Comparison of ENCODE assay signal across 17 cellular contexts in genomic region chr9:20782289-20782688, GRCh38.
DNase-seq lines count a peak whose midpoint lies in the region; FAIRE-seq and TF ChIP-seq lines count a peak whose summit lies in the region.
"Had no signal": no experiment of that assay in that cellular context is flagged by ENCODE, and none has a peak within 500 bp of the region (broad histone marks: within the 10 kb centered on the region; RNA-seq: fewer than 3 reads in every experiment).

No MANE protein-coding gene starts in this region.

- FAIRE-seq in H1 (lab: Jason Lieb, UNC) (no peak), small intestine (lab: Jason Lieb, UNC) (no peak)
- FAIRE-seq: GM12891, GM18507 had no signal

- peaks cover 16% of the 10 kb centered on the region for H3K4me1 Mint-ChIP-seq in neural progenitor cell
- H3K4me1 Mint-ChIP-seq: CD4-positive, alpha-beta memory T cell had no signal

- no peak overlapping the region for H3K56ac ChIP-seq in H1 (replicated peaks; ENCODE audit: insufficient read length, low read depth, low read length)

- no peak overlapping the region for H3K27ac ChIP-seq in H1 (ENCODE audit: low read depth, low read length)
- H3K27ac ChIP-seq in neural progenitor cell, result peak overlapping the region; percentile 43
- no peak overlapping the region for H3K27ac ChIP-seq in small intestine (ENCODE audit: low read depth in 1 of 2, low read length in 1 of 2)

- H3K79me1 ChIP-seq in H1 (ENCODE audit: low read depth, low read length), result no peaks in the 10 kb centered on the region

- H3K9me3 ChIP-seq in H1 (ENCODE audit: insufficient read depth in 2 of 2, low read depth in 1 of 2, low read length in 1 of 2), result no peaks in the 10 kb centered on the region
- H3K9me3 ChIP-seq in neural progenitor cell (ENCODE audit: low read depth), result no peaks in the 10 kb centered on the region
- H3K9me3 ChIP-seq in small intestine (ENCODE audit: control insufficient read depth, low read depth), result no peaks in the 10 kb centered on the region

- H3K79me2 ChIP-seq in H1 (ENCODE audit: control insufficient read depth in 1 of 2, insufficient read depth in 2 of 2, low read length in 2 of 2) (no peaks in the 10 kb centered on the region), neural progenitor cell (ENCODE audit: low read depth) (no peaks in the 10 kb centered on the region)

- H4K8ac ChIP-seq in H1 (ENCODE audit: extremely low read depth, insufficient read depth, low read length), result no peak overlapping the region

- no peaks in the 10 kb centered on the region for H4K20me1 ChIP-seq in H1 (replicated peaks in 1 of 2; ENCODE audit: control insufficient read depth in 1 of 2, insufficient read depth in 2 of 2, low read length in 2 of 2)
- H4K20me1 ChIP-seq in neural progenitor cell (ENCODE audit: low read depth), result peaks cover 11% of the 10 kb centered on the region

- H4K91ac ChIP-seq in H1 (replicated peaks; ENCODE audit: insufficient read length, low read length), result no peak overlapping the region

- H3K27me3 ChIP-seq in H7 (ENCODE audit: control insufficient read depth, insufficient read depth, low read length), result no peaks in the 10 kb centered on the region
- H3K27me3 ChIP-seq in H1 (replicated peaks in 1 of 4; ENCODE audit: control insufficient read depth in 3 of 4, extremely low read depth in 1 of 4, insufficient read depth in 3 of 4, low read length in 3 of 4), result no peaks in the 10 kb centered on the region
- H3K27me3 ChIP-seq in neural progenitor cell, result no peaks in the 10 kb centered on the region
- no peaks in the 10 kb centered on the region for H3K27me3 ChIP-seq in small intestine (ENCODE audit: control insufficient read depth in 2 of 2, insufficient read depth in 2 of 2, low read length in 2 of 2)

- no peak overlapping the region for H3K4ac ChIP-seq in H1 (replicated peaks; ENCODE audit: insufficient read length, low read depth, low read length)

- no peak overlapping the region for H3K18ac ChIP-seq in H1 (ENCODE audit: extremely low read depth, low read length)

- peaks cover 0 to 5% (median 3%) of the 10 kb centered on the region in 4 experiments; a peak in 5 of 7 replicates for H3K4me1 ChIP-seq in H1 (replicated peaks in 1 of 4; ENCODE audit: control insufficient read depth in 3 of 4, insufficient read depth in 4 of 4, low read length in 3 of 4)
- peaks cover 31% of the 10 kb centered on the region for H3K4me1 ChIP-seq in neural progenitor cell
- H3K4me1 ChIP-seq in small intestine (ENCODE audit: control insufficient read depth in 2 of 2, insufficient read depth in 1 of 2, low read depth in 1 of 2, low read length in 1 of 2), result no peaks in the 10 kb centered on the region

- peaks cover 7% of the 10 kb centered on the region for H3K36me3 Mint-ChIP-seq in neural progenitor cell

- H3K14ac ChIP-seq in H1 (ENCODE audit: insufficient read length), result no peak overlapping the region

- TF ChIP-seq POLR2A in H1 (IDR thresholded peaks at IDR 0.05; ENCODE audit: control extremely low read depth in 1 of 2, low read depth in 2 of 2, low read length in 2 of 2), result no peak

- H2BK120ac ChIP-seq in H1 (replicated peaks; ENCODE audit: low read depth, low read length), result no peak overlapping the region

- peaks cover 12% of the 10 kb centered on the region for H3F3A ChIP-seq in neural progenitor cell (ENCODE audit: low read depth)

- no peak overlapping the region for H2BK5ac ChIP-seq in H1 (ENCODE audit: low read depth, low read length)

- peaks cover 2% of the 10 kb centered on the region for H3K27me3 Mint-ChIP-seq in neural progenitor cell (ENCODE audit: insufficient read depth, low read depth)
- H3K27me3 Mint-ChIP-seq: CD4-positive, alpha-beta memory T cell had no signal

- H3K9me3 Mint-ChIP-seq in neural progenitor cell, result no peaks in the 10 kb centered on the region
- H3K9me3 Mint-ChIP-seq: CD4-positive, alpha-beta memory T cell; H9 had no signal

- H3K23ac ChIP-seq in H1 (ENCODE audit: insufficient read length), result no peak overlapping the region

- H3K9ac ChIP-seq in H1 (replicated peaks in 1 of 4; ENCODE audit: extremely low read depth in 1 of 4, low read depth in 3 of 4, low read length in 3 of 4), result no peak overlapping the region
- no peak overlapping the region for H3K9ac ChIP-seq in neural progenitor cell

- H3K4me2 ChIP-seq in H1 (ENCODE audit: insufficient read depth in 1 of 2, low read depth in 2 of 2, low read length in 2 of 2) (no peak overlapping the region), neural progenitor cell (no peak overlapping the region)

- TF ChIP-seq CTCF in H1 (IDR thresholded peaks at IDR 0.05; ENCODE audit: control extremely low read depth in 1 of 3, insufficient read depth in 1 of 3, low read depth in 1 of 3, low read length in 3 of 3) (no peak), neural progenitor cell (IDR thresholded peaks at IDR 0.05) (no peak), foreskin fibroblast (IDR thresholded peaks at IDR 0.05; ENCODE audit: low read depth, low read length) (no peak)

- no peak overlapping the region for H4K5ac ChIP-seq in H1 (ENCODE audit: insufficient read length, low read depth, low read length)

- no peak overlapping the region for H2AK5ac ChIP-seq in H1 (ENCODE audit: low read depth, low read length)

- H3K27ac Mint-ChIP-seq in neural progenitor cell, result no peak overlapping the region

- CTCF ChIA-PET in H1 (lab: Charles Lee; ENCODE audit: partially characterized antibody), result interaction anchor here (2.2 kb wide), 1 partner anchor 158 kb away, joined by 9 read pairs; no protein-coding TSS in a partner anchor

- H3K36me3 ChIP-seq in H7 (replicated peaks; ENCODE audit: control insufficient read depth, insufficient read depth, low read length), result no peaks in the 10 kb centered on the region
- no peaks in the 10 kb centered on the region for H3K36me3 ChIP-seq in H1 (ENCODE audit: control insufficient read depth in 2 of 4, insufficient read depth in 4 of 4, low read length in 3 of 4)
- peaks cover 4% of the 10 kb centered on the region for H3K36me3 ChIP-seq in neural progenitor cell
- no peaks in the 10 kb centered on the region for H3K36me3 ChIP-seq in small intestine (ENCODE audit: control insufficient read depth in 2 of 2, insufficient read depth in 2 of 2, low read length in 2 of 2)

- DNase-seq in H7, result peak; percentile 13
- DNase-seq in H1 (ENCODE audit: low read depth in 1 of 2, low spot score in 2 of 2), result no peak
- DNase-seq in neural progenitor cell (ENCODE audit: low spot score), result no peak
- DNase-seq in stimulated activated naive CD4-positive, alpha-beta T cell treated with Interleukin-2 at 50 U/mL for 16 hours (lab: John Stamatoyannopoulos, UW), result no peak
- DNase-seq in foreskin fibroblast, result no peak
- no peak for DNase-seq in small intestine
- DNase-seq: C1 segment of cervical spinal cord; Calu3; CD4-positive, alpha-beta memory T cell; COR-L47; DMS53; DMS79 treated with DMSO at 0.1 percent for 48 hours; GF-D8; GOT3; H9 had no signal

- H2AFZ ChIP-seq in H1 (ENCODE audit: low read length) (no peak overlapping the region), neural progenitor cell (replicated peaks) (no peak overlapping the region)

- no peak for TF ChIP-seq RAD21 in H1 (IDR thresholded peaks at IDR 0.05 in 1 of 2, conservative IDR thresholded peaks at IDR 0.05 in 1 of 2; ENCODE audit: low read depth in 2 of 2, low read length in 2 of 2)

- H3K4me3 Mint-ChIP-seq in neural progenitor cell, result no peak overlapping the region
- H3K4me3 Mint-ChIP-seq: CD4-positive, alpha-beta memory T cell; H9 had no signal

- H2BK12ac ChIP-seq in H1 (ENCODE audit: low read depth, low read length), result no peak overlapping the region

- POLR2A ChIA-PET in H1 (lab: Charles Lee; ENCODE audit: partially characterized antibody), result no interaction called here

- TF ChIP-seq EP300 in H1 (IDR thresholded peaks at IDR 0.05; ENCODE audit: borderline replicate concordance in 1 of 2, low read depth in 2 of 2, low read length in 2 of 2), result no peak

- H3K4me3 ChIP-seq in H7 (ENCODE audit: insufficient read depth, low read depth, low read length), result no peak overlapping the region
- no peak overlapping the region for H3K4me3 ChIP-seq in H1 (ENCODE audit: extremely low read depth in 1 of 4, insufficient read depth in 2 of 4, low read depth in 3 of 4, low read length in 4 of 4)
- H3K4me3 ChIP-seq in neural progenitor cell, result no peak overlapping the region
- H3K4me3 ChIP-seq in foreskin fibroblast (ENCODE audit: low read depth in 1 of 2, low read length in 2 of 2), result no peak overlapping the region
- no peak overlapping the region for H3K4me3 ChIP-seq in small intestine (ENCODE audit: low read depth in 1 of 2, low read length in 2 of 2)

- no peaks in the 10 kb centered on the region; the same call in 1 of the 2 replicates for H3K23me2 ChIP-seq in H1 (ENCODE audit: low read depth, low read length)

- H2BK15ac ChIP-seq in H1 (ENCODE audit: low read length), result no peak overlapping the region

- 84% methylated on average over 5 of the region's 5 CpGs; no CpG with 5 or more reads in 1 of the 2 experiments for WGBS in H1 (ENCODE audit: extremely low coverage in 1 of 2, insufficient coverage in 1 of 2, insufficient read length in 1 of 2, insufficient replicate concordance in 2 of 2, low coverage in 1 of 2, low lambda C conversion rate in 2 of 2, missing lambda C conversion rate in 1 of 2), 2 experiments
- WGBS in small intestine, 3 donors, result 95 to 97% (median 96%) methylated on average over 5 of the region's 5 CpGs

- no peak overlapping the region for H2BK20ac ChIP-seq in H1 (ENCODE audit: low read length)

TF ChIP-seq in H1, 55 proteins besides CTCF, POLR2A, EP300 and RAD21 (continues in another document):
- TF ChIP-seq CEBPB (IDR thresholded peaks at IDR 0.05; ENCODE audit: low read depth, low read length), result no peak
- TF ChIP-seq MAFK (IDR thresholded peaks at IDR 0.05; ENCODE audit: low read depth, low read length), result no peak
- TF ChIP-seq POLR2AphosphoS5 (IDR thresholded peaks at IDR 0.05; ENCODE audit: low read depth, low read length), result no peak
